ENCODE assay signal across 9 cellular contexts in genomic region chr18:57438669-57439616, GRCh38. TPM values are rescaled to one million over a fixed set of nuclear protein-coding genes. Genes with fewer than 3 reads are reported as not detected.
A peak's percentile ranks its signal among the peaks of the same experiment; 100 is the strongest.
DNase-seq lines count a peak whose midpoint lies in the region; ATAC-seq and TF ChIP-seq lines count a peak whose summit lies in the region.
"Had no signal": no experiment of that assay in that cellular context is flagged by ENCODE, and none has a peak within 500 bp of the region (broad histone marks: within the 10 kb centered on the region; RNA-seq: fewer than 3 reads in every experiment).

No MANE protein-coding gene starts in this region.

- ATAC-seq in GM19452 (IDR thresholded peaks at IDR 0.05; ENCODE audit: unreplicated experiment) (no peak), HG03196 (IDR thresholded peaks at IDR 0.05; ENCODE audit: unreplicated experiment) (no peak)

- H3K4me1 ChIP-seq in ACC112 (ENCODE audit: control insufficient read depth, insufficient read depth, low read length, unreplicated experiment) (peaks cover 3% of the 10 kb centered on the region), hepatocyte (ENCODE audit: insufficient read depth) (peaks cover 29% of the 10 kb centered on the region)

- TF ChIP-seq CTCF in GM12874 (IDR thresholded peaks at IDR 0.05; ENCODE audit: insufficient read depth, low read depth, low read length): 0 out of 2 replicates have a peak, but pooled peaks have one; percentile 8
- peak; percentile 35 for TF ChIP-seq CTCF in hepatocyte (IDR thresholded peaks at IDR 0.05; ENCODE audit: poor library complexity)

- H3K9me3 ChIP-seq in hepatocyte (ENCODE audit: low read depth): no peaks in the 10 kb centered on the region
- H3K9me3 ChIP-seq: esophagus squamous epithelium had no signal

- H3K36me3 ChIP-seq in ACC112 (ENCODE audit: insufficient read depth, low read length) (no peaks in the 10 kb centered on the region), hepatocyte (replicated peaks; ENCODE audit: insufficient read depth, low read depth) (no peaks in the 10 kb centered on the region)
- H3K36me3 ChIP-seq: esophagus squamous epithelium had no signal

- 4% methylated on average over 34 of the region's 34 CpGs for WGBS in hepatocyte (ENCODE audit: low lambda C conversion rate, missing lambda C conversion rate)

- peaks cover 94% of the 10 kb centered on the region for H3K27me3 ChIP-seq in ACC112 (ENCODE audit: insufficient read depth, low read length)
- peaks cover 89% of the 10 kb centered on the region for H3K27me3 ChIP-seq in hepatocyte

- H3K27ac ChIP-seq in ACC112 (ENCODE audit: low read depth, low read length): no peak overlapping the region
- H3K27ac ChIP-seq in hepatocyte: no peak overlapping the region
- H3K27ac ChIP-seq: esophagus squamous epithelium had no signal

- H3K9me2 ChIP-seq in hepatocyte (replicated peaks; ENCODE audit: insufficient read depth): no peaks in the 10 kb centered on the region

- no peaks in the 10 kb centered on the region for H4K20me1 ChIP-seq in hepatocyte (ENCODE audit: insufficient read depth, poor library complexity, severe bottlenecking)

- H2AFZ ChIP-seq in ACC112 (ENCODE audit: low read length, unreplicated experiment): no peak overlapping the region
- peak overlapping the region; percentile 55 for H2AFZ ChIP-seq in hepatocyte

- 0 out of 2 replicates have a peak overlapping the region, but pooled peaks have one; percentile 6 for H3K4me3 ChIP-seq in ACC112 (ENCODE audit: low read depth, low read length)
- no peak overlapping the region for H3K4me3 ChIP-seq in hepatocyte

- H3K4me2 ChIP-seq in hepatocyte: peak overlapping the region; percentile 86

- no peaks in the 10 kb centered on the region for H3K79me2 ChIP-seq in ACC112 (ENCODE audit: control insufficient read depth, insufficient read depth, low read length, unreplicated experiment)
- no peaks in the 10 kb centered on the region for H3K79me2 ChIP-seq in hepatocyte

- peak; percentile 37 to 40 for DNase-seq in NOMO-1 (lab: John Stamatoyannopoulos, UW; ENCODE audit: unreplicated experiment in 2 of 2)
- no peak for DNase-seq in hepatocyte (ENCODE audit: low spot score)
- no peak for DNase-seq in medulla oblongata (ENCODE audit: extremely low spot score)
- no peak for DNase-seq in NCI-H2196 (lab: John Stamatoyannopoulos, UW; ENCODE audit: unreplicated experiment)
- DNase-seq: esophagus squamous epithelium had no signal

RNA-seq across cellular contexts. Expression of gene ONECUT2, which starts 3.8 kb away (rescaled TPM):
- total RNA-seq in hepatocyte: 1.7 TPM in 2 replicates
- 0.16 and 0.24 TPM in 2 replicates for polyA plus RNA-seq in hepatocyte

Comparison
In these comparisons a context has a peak if more than half of its experiments do, and no peak if none do; other contexts are left out.
1. DNase-seq: peak in NOMO-1 (2 of 2); none in hepatocyte (single experiment), medulla oblongata (single experiment) and NCI-H2196 (single experiment).